ENCODE assay signal across 9 cellular contexts in genomic region chr6:33273924-33274902, GRCh38. TPM values are rescaled to one million over a fixed set of nuclear protein-coding genes. Genes with fewer than 3 reads are reported as not detected.
DNase-seq lines count a peak whose midpoint lies in the region; ATAC-seq, FAIRE-seq and TF ChIP-seq lines count a peak whose summit lies in the region.
"Had no signal": no experiment of that assay in that cellular context is flagged by ENCODE, and none has a peak within 500 bp of the region (broad histone marks: within the 10 kb centered on the region; RNA-seq: fewer than 3 reads in every experiment).

No MANE protein-coding gene starts in this region.

- no peak for DNase-seq in CD4-positive, alpha-beta T cell
- DNase-seq in IMR-90 = no peak
- peak in 1 of 4 experiments; percentile 34 for DNase-seq in K562 (ENCODE audit: extremely low read depth in 1 of 4, low spot score in 3 of 4)
- no peak for DNase-seq in SW480 (ENCODE audit: low spot score)
- DNase-seq in stimulated activated naive CD4-positive, alpha-beta T cell treated with Interleukin-2 at 50 U/mL for 16 hours (lab: John Stamatoyannopoulos, UW) = no peak
- DNase-seq in iPS-NIHi11 (ENCODE audit: low spot score) = no peak
- no peak for DNase-seq in NCI-H774 (lab: John Stamatoyannopoulos, UW)
- DNase-seq: left ventricle myocardium inferior had no signal

- H3K9me3 Mint-ChIP-seq in CD4-positive, alpha-beta T cell = no peaks in the 10 kb centered on the region

- no peak overlapping the region for H4K5ac ChIP-seq in IMR-90 (ENCODE audit: low read depth, low read length)

- H3K18ac ChIP-seq in IMR-90 (ENCODE audit: low read depth, low read length) = no peak overlapping the region

- H4K91ac ChIP-seq in IMR-90 (ENCODE audit: insufficient read depth, low read depth, low read length) = no peak overlapping the region

- TF ChIP-seq RAD21 in IMR-90 (IDR thresholded peaks at IDR 0.05; ENCODE audit: low read length) = no peak
- TF ChIP-seq RAD21 in K562 (CRISPR knock-in tag; conservative IDR thresholded peaks at IDR 0.05 in 1 of 2, IDR thresholded peaks at IDR 0.05 in 1 of 2) = no peak; a peak in 1 of 4 replicates

- dilution Hi-C loops in IMR-90 (cut with HindIII; ENCODE audit: low sequenced_read_pairs, unreplicated experiment) = no loop called here

- no peak overlapping the region for H3K4ac ChIP-seq in IMR-90 (ENCODE audit: low read depth, low read length)

- peaks cover 87% of the 10 kb centered on the region for H3K36me3 Mint-ChIP-seq in CD4-positive, alpha-beta T cell (ENCODE audit: low read depth)

- no peak overlapping the region; the same call in 1 of the 2 replicates for H3K14ac ChIP-seq in IMR-90 (replicated peaks; ENCODE audit: low read depth, low read length)

- H3K4me3 ChIP-seq in IMR-90 (ENCODE audit: insufficient read depth, low read depth, low read length) = no peak overlapping the region
- peak overlapping the region; percentile 93 for H3K4me3 ChIP-seq in K562
- H3K4me3 ChIP-seq in mesodermal cell (ENCODE audit: extremely low read depth, insufficient read depth, low read length, poor library complexity, severe bottlenecking) = peak overlapping the region; percentile 69

- peaks cover 47% of the 10 kb centered on the region for H3K36me3 ChIP-seq in IMR-90 (ENCODE audit: control insufficient read depth, insufficient read depth, low read length)
- H3K36me3 ChIP-seq in K562 (ENCODE audit: control insufficient read depth, insufficient read depth, low read length) = peaks cover 76% of the 10 kb centered on the region
- peaks cover 64% of the 10 kb centered on the region for H3K36me3 ChIP-seq in mesodermal cell (ENCODE audit: control insufficient read depth, insufficient read depth, low read length)

- H3K9me1 ChIP-seq in IMR-90 (ENCODE audit: insufficient read depth, low read length) (peaks cover 9% of the 10 kb centered on the region), K562 (ENCODE audit: control insufficient read depth, insufficient read depth, low read length) (no peaks in the 10 kb centered on the region)

- peak overlapping the region; percentile 96 for H3K4me3 Mint-ChIP-seq in CD4-positive, alpha-beta T cell

- no peak for ATAC-seq in CD4-positive, alpha-beta T cell (ENCODE audit: poor library complexity)
- no peak for ATAC-seq in IMR-90 (ENCODE audit: low read depth)
- ATAC-seq in K562 = no peak

- no peak overlapping the region for H2AK9ac ChIP-seq in IMR-90 (replicated peaks; ENCODE audit: low read depth, low read length, poor library complexity)

- H3K27me3 Mint-ChIP-seq in CD4-positive, alpha-beta T cell = no peaks in the 10 kb centered on the region

- no peaks in the 10 kb centered on the region for H3K27me3 ChIP-seq in CD4-positive, alpha-beta T cell (ENCODE audit: control insufficient read depth, insufficient read depth, low read length)
- H3K27me3 ChIP-seq in IMR-90 (ENCODE audit: control insufficient read depth, insufficient read depth, low read length) = no peaks in the 10 kb centered on the region
- no peaks in the 10 kb centered on the region; a peak in 1 of 5 replicates for H3K27me3 ChIP-seq in K562 (ENCODE audit: control insufficient read depth in 2 of 2, insufficient read depth in 2 of 2, low read length in 2 of 2)

- no peak for TF ChIP-seq EP300 in K562 (IDR thresholded peaks at IDR 0.05; ENCODE audit: low read length)

- peaks cover 68% of the 10 kb centered on the region for H3K79me2 ChIP-seq in K562 (ENCODE audit: control insufficient read depth, insufficient read depth, low read length)

- H3K4me2 ChIP-seq in IMR-90 (ENCODE audit: low read depth, low read length) = peak overlapping the region; percentile 84
- H3K4me2 ChIP-seq in K562 (ENCODE audit: insufficient read depth, low read length) = peak overlapping the region; percentile 99

- no peak overlapping the region for H2BK20ac ChIP-seq in IMR-90 (ENCODE audit: low read depth, low read length)

- no peak for FAIRE-seq in K562 (lab: Jason Lieb, UNC)

- TF ChIP-seq CTCF in CD4-positive, alpha-beta T cell (IDR thresholded peaks at IDR 0.05) = no peak
- TF ChIP-seq CTCF in IMR-90 (conservative IDR thresholded peaks at IDR 0.05; ENCODE audit: low read depth, low read length) (no peak), K562 (IDR thresholded peaks at IDR 0.05 in 2 of 3, conservative IDR thresholded peaks at IDR 0.05 in 1 of 3; ENCODE audit: insufficient read depth in 2 of 3, low read depth in 1 of 3, low read length in 3 of 3) (no peak)

- peak overlapping the region; percentile 97 for H3K27ac Mint-ChIP-seq in CD4-positive, alpha-beta T cell

- H3K9ac ChIP-seq in IMR-90 (ENCODE audit: low read depth, low read length) (peak overlapping the region; percentile 31; the same call in 1 of the 2 replicates), K562 (ENCODE audit: insufficient read depth in 1 of 2, low read depth in 2 of 2, low read length in 2 of 2) (peak overlapping the region; percentile 90 to 100)

- BruUV-seq in IMR-90 (replicated peaks; lab: Mats Ljungman, UMichigan) = no TSS peak
- BruUV-seq in K562 (replicated peaks; lab: Mats Ljungman, UMichigan) = no TSS peak

- H3K9me3 ChIP-seq in CD4-positive, alpha-beta T cell (ENCODE audit: control insufficient read depth, low read length) = no peaks in the 10 kb centered on the region
- no peaks in the 10 kb centered on the region for H3K9me3 ChIP-seq in IMR-90 (ENCODE audit: control insufficient read depth, insufficient read depth, low read length)
- no peaks in the 10 kb centered on the region for H3K9me3 ChIP-seq in K562 (replicated peaks; ENCODE audit: control insufficient read depth, insufficient read depth, low read depth, low read length)
- H3K9me3 ChIP-seq in mesodermal cell (ENCODE audit: control insufficient read depth, low read length) = no peaks in the 10 kb centered on the region
- H3K9me3 ChIP-seq: left ventricle myocardium inferior had no signal

- no peak overlapping the region for H2BK5ac ChIP-seq in IMR-90 (ENCODE audit: low read depth, low read length, poor library complexity, severe bottlenecking)

- peaks cover 28 to 65% of the 10 kb centered on the region in 2 experiments for H3K79me1 ChIP-seq in IMR-90 (ENCODE audit: low read depth in 1 of 2, low read length in 2 of 2)

- POLR2A ChIA-PET in CD4-positive, alpha-beta T cell (lab: Charles Lee) = interaction anchor here (0.6 to 1.4 kb wide), 2 partner anchors 24 to 70 kb away, joined by 3 read pairs; no protein-coding TSS in a partner anchor
- POLR2A ChIA-PET in IMR-90 (lab: Charles Lee; ENCODE audit: unreplicated experiment) = no interaction called here
- POLR2A ChIA-PET in K562 (lab: Yijun Ruan, JAX) = interaction anchor here (0.5 to 8.1 kb wide), 10 partner anchors 8 to 302 kb away, joined by 3 to 90 read pairs (median 3); partner anchors contain the start of genes PFDN6 and WDR46

- H2BK120ac ChIP-seq in IMR-90 (ENCODE audit: low read depth, low read length) = no peak overlapping the region

- no peak overlapping the region; a peak in 1 of 4 replicates for H4K8ac ChIP-seq in IMR-90 (ENCODE audit: low read depth in 2 of 2, low read length in 2 of 2)

- H3K27ac ChIP-seq in CD4-positive, alpha-beta T cell (ENCODE audit: low read depth, low read length) = peak overlapping the region; percentile 5
- H3K27ac ChIP-seq in IMR-90 (ENCODE audit: insufficient read depth, low read length) = no peak overlapping the region
- H3K27ac ChIP-seq in K562 (ENCODE audit: extremely low read depth, low read depth, low read length) = peak overlapping the region; percentile 98
- no peak overlapping the region for H3K27ac ChIP-seq in mesodermal cell (ENCODE audit: low read depth, low read length, severe bottlenecking)
- H3K27ac ChIP-seq: left ventricle myocardium inferior had no signal

- 86% methylated on average over 4 of the region's 14 CpGs; no CpG with 5 or more reads in 1 of the 2 experiments for WGBS in IMR-90 (ENCODE audit: extremely low coverage in 2 of 2, insufficient read length in 1 of 2), 2 experiments
- 6% methylated on average over 14 of the region's 14 CpGs for WGBS in K562 (ENCODE audit: insufficient coverage, low coverage, missing lambda C conversion rate)
- 71 to 84% methylated on average over 6 to 10 of the region's 14 CpGs for WGBS in mesodermal cell (ENCODE audit: insufficient coverage in 2 of 2), 2 experiments

- in situ Hi-C loops in IMR-90 (cut with MboI; ENCODE audit: low sequenced_read_pairs) = no loop called here
- in situ Hi-C loops in K562 (cut with MboI) = loop anchor here (10.0 kb wide), 1 partner anchor 131 kb away; no protein-coding TSS in a partner anchor

- no peak overlapping the region for H2BK15ac ChIP-seq in IMR-90 (ENCODE audit: low read depth, low read length)

- intact Hi-C loops in CD4-positive, alpha-beta T cell (cut with DNase I, micrococcal nuclease) = loop anchor here (2.0 to 10.0 kb wide), 6 partner anchors 38 to 1372 kb away; partner anchors contain the start of genes LEMD2 (in 1 of the 2), RXRB (in 1 of the 2), SLC39A7 (in 1 of the 2) and TAPBP (in 1 of the 2)
- intact Hi-C loops in IMR-90 (cut with micrococcal nuclease) (no loop called here), K562 (cut with micrococcal nuclease) (loop anchor here (10.0 kb wide), 1 partner anchor 301 kb away; no protein-coding TSS in a partner anchor)

- H3K23ac ChIP-seq in IMR-90 (ENCODE audit: low read depth, low read length) = peak overlapping the region; percentile 82

- H3K4me1 ChIP-seq in IMR-90 (ENCODE audit: control insufficient read depth, insufficient read depth, low read length) (peaks cover 14% of the 10 kb centered on the region), K562 (replicated peaks in 1 of 2; ENCODE audit: control insufficient read depth in 2 of 2, insufficient read depth in 2 of 2, low read length in 2 of 2) (peaks cover 34 to 38% of the 10 kb centered on the region in 2 experiments), mesodermal cell (ENCODE audit: control insufficient read depth, insufficient read depth, low read length, poor library complexity, severe bottlenecking) (peaks cover 25% of the 10 kb centered on the region)

- no peak overlapping the region for H2AK5ac ChIP-seq in IMR-90 (ENCODE audit: low read depth, low read length)

- H4K20me1 ChIP-seq in IMR-90 (ENCODE audit: insufficient read depth, low read length) (peaks cover 71% of the 10 kb centered on the region), K562 (replicated peaks; ENCODE audit: control insufficient read depth, insufficient read depth, low read length) (peaks cover 42% of the 10 kb centered on the region)

- CTCF ChIA-PET in CD4-positive, alpha-beta T cell (lab: Charles Lee) = interaction anchor here (0.9 kb wide), 1 partner anchor 25 kb away, joined by 3 read pairs; no protein-coding TSS in a partner anchor
- CTCF ChIA-PET in IMR-90 (lab: Yijun Ruan, JAX) (no interaction called here), K562 (lab: Yijun Ruan, JAX; ENCODE audit: low intra/inter-chr PET ratio) (no interaction called here)

- TF ChIP-seq POLR2A in IMR-90 (IDR thresholded peaks at IDR 0.05; ENCODE audit: low read depth, low read length) = no peak; the same call in 1 of the 2 replicates
- TF ChIP-seq POLR2A in K562 (conservative IDR thresholded peaks at IDR 0.05) = peak; percentile 74

- H3K4me1 Mint-ChIP-seq in CD4-positive, alpha-beta T cell (ENCODE audit: low read depth) = peaks cover 87% of the 10 kb centered on the region

- no peak overlapping the region for H3K56ac ChIP-seq in IMR-90 (ENCODE audit: extremely low read depth, insufficient read depth, low read length)

- H2AFZ ChIP-seq in IMR-90 (replicated peaks; ENCODE audit: low read length, poor library complexity) (no peak overlapping the region), K562 (ENCODE audit: low read depth, low read length) (no peak overlapping the region)

RNA-seq across cellular contexts. Expression of gene RPS18, which starts 2.3 kb away (rescaled TPM):
- total RNA-seq in CD4-positive, alpha-beta T cell = 1,000 to 10,000 TPM; 5,159 to 5,309 TPM
- total RNA-seq in IMR-90 (2012; rRNA removed) = 6,097 and 6,577 TPM in 2 replicates
- polyA plus RNA-seq in IMR-90 (2012; rRNA removed) = 8,417 and 8,876 TPM in 2 replicates
- polyA plus RNA-seq in IMR-90 (2012; cell fraction: cytosol; rRNA removed) = 5,094 and 5,254 TPM in 2 replicates
- polyA plus RNA-seq in IMR-90 (2012; cell fraction: nucleus; rRNA removed; ENCODE audit: low replicate concordance) = 1,045 and 3,302 TPM in 2 replicates
- total RNA-seq in K562 (2011; cell fraction: chromatin; rRNA removed; ENCODE audit: low replicate concordance) = 573 and 845 TPM in 2 replicates
- total RNA-seq in K562 (2011; cell fraction: nucleolus; rRNA removed) = 1,781 and 2,022 TPM in 2 replicates
- total RNA-seq in K562 (2011; cell fraction: nucleoplasm; rRNA removed) = 2,244 and 4,596 TPM in 2 replicates
- total RNA-seq in K562 (2014; rRNA removed) = 7,421 and 7,756 TPM in 2 replicates
- 8,131 and 8,358 TPM in 2 replicates for total RNA-seq in K562 (2014; rRNA removed; fragmentation: Illumina TruSeq; extraction: Trizol)
- total RNA-seq in K562 (2015; rRNA removed; fragmentation: Illumina TruSeq; extraction: Trizol) = 6,830 and 6,840 TPM in 2 replicates
- total RNA-seq in K562 (2021) = 5,023 and 5,547 TPM in 2 replicates
- polyA plus RNA-seq in K562 (2011; rRNA removed) = 10,924 and 13,776 TPM in 2 replicates
- 9,974 and 14,279 TPM in 2 replicates for polyA plus RNA-seq in K562 (2011; cell fraction: cytosol; rRNA removed)
- 3,080 and 5,551 TPM in 2 replicates for polyA plus RNA-seq in K562 (2011; cell fraction: nucleus; rRNA removed)
- polyA plus RNA-seq in K562 (2012) = 10,450 and 11,249 TPM in 2 replicates
- polyA plus RNA-seq in K562 (2014; fragmentation: Illumina TruSeq; extraction: Trizol) = 6,410 and 6,519 TPM in 2 replicates
- polyA plus RNA-seq in K562 (2014; fragmentation: Nextera tagmentation; extraction: Ambion mirVana) = over 10,000 TPM; 14,899 to 17,516 TPM
- polyA plus RNA-seq in K562 (2014; rRNA removed) = 10,223 and 10,563 TPM in 2 replicates
- polyA minus RNA-seq in K562 (2011; rRNA and poly(A)+ RNA removed) = 5,821 and 6,481 TPM in 2 replicates
- 1,459 and 1,756 TPM in 2 replicates for polyA minus RNA-seq in K562 (2011; cell fraction: cytosol; rRNA and poly(A)+ RNA removed)
- polyA minus RNA-seq in K562 (2011; cell fraction: nucleus; rRNA and poly(A)+ RNA removed) = 337 and 777 TPM in 2 replicates
- polyA plus RNA-seq in mesodermal cell (2013, experiment 1 of 2) = 3,649 TPM
- polyA plus RNA-seq in mesodermal cell (2013, experiment 2 of 2) = 3,497 TPM

RNA-seq across cellular contexts. Expression of gene VPS52, which starts 2.5 kb away (rescaled TPM):
- 10 to 100 TPM; 67.9 TPM for total RNA-seq in CD4-positive, alpha-beta T cell
- total RNA-seq in IMR-90 (2012; rRNA removed) = 26.4 and 29.8 TPM in 2 replicates
- polyA plus RNA-seq in IMR-90 (2012; rRNA removed) = 54.6 and 57.8 TPM in 2 replicates
- 20.9 and 36.7 TPM in 2 replicates for polyA plus RNA-seq in IMR-90 (2012; cell fraction: cytosol; rRNA removed)
- polyA plus RNA-seq in IMR-90 (2012; cell fraction: nucleus; rRNA removed; ENCODE audit: low replicate concordance) = 189 and 280 TPM in 2 replicates
- 400 and 717 TPM in 2 replicates for total RNA-seq in K562 (2011; cell fraction: chromatin; rRNA removed; ENCODE audit: low replicate concordance)
- 323 and 336 TPM in 2 replicates for total RNA-seq in K562 (2011; cell fraction: nucleolus; rRNA removed)
- total RNA-seq in K562 (2011; cell fraction: nucleoplasm; rRNA removed) = 335 and 348 TPM in 2 replicates
- 40.2 and 41.7 TPM in 2 replicates for total RNA-seq in K562 (2014; rRNA removed)
- total RNA-seq in K562 (2014; rRNA removed; fragmentation: Illumina TruSeq; extraction: Trizol) = 37.6 and 38.0 TPM in 2 replicates
- total RNA-seq in K562 (2015; rRNA removed; fragmentation: Illumina TruSeq; extraction: Trizol) = 37.0 and 40.9 TPM in 2 replicates
- total RNA-seq in K562 (2021) = 60.2 and 67.1 TPM in 2 replicates
- 103 and 149 TPM in 2 replicates for polyA plus RNA-seq in K562 (2011; rRNA removed)
- 129 and 132 TPM in 2 replicates for polyA plus RNA-seq in K562 (2011; cell fraction: cytosol; rRNA removed)
- 844 and 952 TPM in 2 replicates for polyA plus RNA-seq in K562 (2011; cell fraction: nucleus; rRNA removed)
- polyA plus RNA-seq in K562 (2012) = 56.6 and 77.5 TPM in 2 replicates
- polyA plus RNA-seq in K562 (2014; fragmentation: Illumina TruSeq; extraction: Trizol) = 71.9 and 84.9 TPM in 2 replicates
- 10 to 100 TPM; 24.4 to 37.6 TPM for polyA plus RNA-seq in K562 (2014; fragmentation: Nextera tagmentation; extraction: Ambion mirVana)
- polyA plus RNA-seq in K562 (2014; rRNA removed) = 68.2 and 69.7 TPM in 2 replicates
- polyA minus RNA-seq in K562 (2011; rRNA and poly(A)+ RNA removed) = 149 and 152 TPM in 2 replicates
- polyA minus RNA-seq in K562 (2011; cell fraction: cytosol; rRNA and poly(A)+ RNA removed) = 43.4 and 43.6 TPM in 2 replicates
- 174 and 254 TPM in 2 replicates for polyA minus RNA-seq in K562 (2011; cell fraction: nucleus; rRNA and poly(A)+ RNA removed)
- polyA plus RNA-seq in mesodermal cell (2013, experiment 1 of 2) = 52.6 TPM
- 44.6 TPM for polyA plus RNA-seq in mesodermal cell (2013, experiment 2 of 2)

RNA-seq across cellular contexts. Expression of gene B3GALT4, which starts 2.7 kb away (rescaled TPM):
- total RNA-seq in CD4-positive, alpha-beta T cell = 10 to 100 TPM; 11.1 to 12.7 TPM
- 0.72 and 0.83 TPM in 2 replicates for total RNA-seq in IMR-90 (2012; rRNA removed)
- 0.49 and 0.70 TPM in 2 replicates for polyA plus RNA-seq in IMR-90 (2012; rRNA removed)
- polyA plus RNA-seq in IMR-90 (2012; cell fraction: cytosol; rRNA removed) = 0.90 and 1.5 TPM in 2 replicates
- polyA plus RNA-seq in IMR-90 (2012; cell fraction: nucleus; rRNA removed; ENCODE audit: low replicate concordance) = 0.18 and 0.47 TPM in 2 replicates
- total RNA-seq in K562 (2011; cell fraction: chromatin; rRNA removed; ENCODE audit: low replicate concordance) = 1.4 and 7.8 TPM in 2 replicates
- 9.2 and 10.9 TPM in 2 replicates for total RNA-seq in K562 (2011; cell fraction: nucleolus; rRNA removed)
- total RNA-seq in K562 (2011; cell fraction: nucleoplasm; rRNA removed) = 3.7 and 4.7 TPM in 2 replicates
- 1.3 and 2.6 TPM in 2 replicates for total RNA-seq in K562 (2014; rRNA removed)
- total RNA-seq in K562 (2014; rRNA removed; fragmentation: Illumina TruSeq; extraction: Trizol) = 0.35 and 0.36 TPM in 2 replicates
- total RNA-seq in K562 (2015; rRNA removed; fragmentation: Illumina TruSeq; extraction: Trizol) = 0.94 and 1.2 TPM in 2 replicates
- 1.2 and 1.8 TPM in 2 replicates for total RNA-seq in K562 (2021)
- polyA plus RNA-seq in K562 (2011; rRNA removed) = 0.42 and 0.61 TPM in 2 replicates
- 0.34 and 1.3 TPM in 2 replicates for polyA plus RNA-seq in K562 (2011; cell fraction: cytosol; rRNA removed)
- polyA plus RNA-seq in K562 (2011; cell fraction: nucleus; rRNA removed) = 0.83 and 1.4 TPM in 2 replicates
- polyA plus RNA-seq in K562 (2012) = 1.2 and 2.5 TPM in 2 replicates
- 0.33 and 0.60 TPM in 2 replicates for polyA plus RNA-seq in K562 (2014; fragmentation: Illumina TruSeq; extraction: Trizol)
- polyA plus RNA-seq in K562 (2014; fragmentation: Nextera tagmentation; extraction: Ambion mirVana) = under 1 TPM in 1 of 2 experiments, not detected in 1; 0.11 TPM
- 0.65 and 0.98 TPM in 2 replicates for polyA plus RNA-seq in K562 (2014; rRNA removed)
- polyA minus RNA-seq in K562 (2011; rRNA and poly(A)+ RNA removed) = 0.60 and 0.74 TPM in 2 replicates
- polyA minus RNA-seq in K562 (2011; cell fraction: cytosol; rRNA and poly(A)+ RNA removed) = 0.67 and 1.6 TPM in 2 replicates
- 8.3 and 8.6 TPM in 2 replicates for polyA minus RNA-seq in K562 (2011; cell fraction: nucleus; rRNA and poly(A)+ RNA removed)
- polyA plus RNA-seq in mesodermal cell (2013, experiment 1 of 2) = 3.1 TPM
- 2.9 TPM for polyA plus RNA-seq in mesodermal cell (2013, experiment 2 of 2)

RNA-seq across cellular contexts. Expression of gene WDR46, which starts 14.8 kb away (rescaled TPM):
- 10 to 100 TPM; 13.6 to 15.8 TPM for total RNA-seq in CD4-positive, alpha-beta T cell
- 68.9 and 73.8 TPM in 2 replicates for total RNA-seq in IMR-90 (2012; rRNA removed)
- polyA plus RNA-seq in IMR-90 (2012; rRNA removed) = 81.6 and 88.0 TPM in 2 replicates
- polyA plus RNA-seq in IMR-90 (2012; cell fraction: cytosol; rRNA removed) = 44.6 and 48.8 TPM in 2 replicates
- 196 and 239 TPM in 2 replicates for polyA plus RNA-seq in IMR-90 (2012; cell fraction: nucleus; rRNA removed; ENCODE audit: low replicate concordance)
- total RNA-seq in K562 (2011; cell fraction: chromatin; rRNA removed; ENCODE audit: low replicate concordance) = 140 and 282 TPM in 2 replicates
- total RNA-seq in K562 (2011; cell fraction: nucleolus; rRNA removed) = 158 and 186 TPM in 2 replicates
- total RNA-seq in K562 (2011; cell fraction: nucleoplasm; rRNA removed) = 84.4 and 113 TPM in 2 replicates
- 139 and 160 TPM in 2 replicates for total RNA-seq in K562 (2014; rRNA removed)
- 69.9 and 87.1 TPM in 2 replicates for total RNA-seq in K562 (2014; rRNA removed; fragmentation: Illumina TruSeq; extraction: Trizol)
- 146 TPM in 2 replicates for total RNA-seq in K562 (2015; rRNA removed; fragmentation: Illumina TruSeq; extraction: Trizol)
- 108 and 117 TPM in 2 replicates for total RNA-seq in K562 (2021)
- 51.8 and 80.5 TPM in 2 replicates for polyA plus RNA-seq in K562 (2011; rRNA removed)
- polyA plus RNA-seq in K562 (2011; cell fraction: cytosol; rRNA removed) = 64.4 and 91.4 TPM in 2 replicates
- polyA plus RNA-seq in K562 (2011; cell fraction: nucleus; rRNA removed) = 147 and 197 TPM in 2 replicates
- 79.7 and 86.5 TPM in 2 replicates for polyA plus RNA-seq in K562 (2012)
- polyA plus RNA-seq in K562 (2014; fragmentation: Illumina TruSeq; extraction: Trizol) = 83.4 and 93.1 TPM in 2 replicates
- polyA plus RNA-seq in K562 (2014; fragmentation: Nextera tagmentation; extraction: Ambion mirVana) = 10 to 100 TPM in 1 of 2 experiments, 1 to 10 TPM in 1; 8.9 to 27.6 TPM
- 89.3 and 113 TPM in 2 replicates for polyA plus RNA-seq in K562 (2014; rRNA removed)
- 75.9 and 79.2 TPM in 2 replicates for polyA minus RNA-seq in K562 (2011; rRNA and poly(A)+ RNA removed)
- 80.6 and 85.6 TPM in 2 replicates for polyA minus RNA-seq in K562 (2011; cell fraction: cytosol; rRNA and poly(A)+ RNA removed)
- 74.7 and 86.1 TPM in 2 replicates for polyA minus RNA-seq in K562 (2011; cell fraction: nucleus; rRNA and poly(A)+ RNA removed)
- 57.1 TPM for polyA plus RNA-seq in mesodermal cell (2013, experiment 1 of 2)
- polyA plus RNA-seq in mesodermal cell (2013, experiment 2 of 2) = 48.4 TPM

RNA-seq across cellular contexts. Expression of gene PFDN6, which starts 15.2 kb away (rescaled TPM):
- 10 to 100 TPM in 1 of 2 experiments, 1 to 10 TPM in 1; 9.7 to 11.7 TPM for total RNA-seq in CD4-positive, alpha-beta T cell
- 24.4 and 41.7 TPM in 2 replicates for total RNA-seq in IMR-90 (2012; rRNA removed)
- 76.5 and 92.1 TPM in 2 replicates for polyA plus RNA-seq in IMR-90 (2012; rRNA removed)
- 14.6 and 24.2 TPM in 2 replicates for polyA plus RNA-seq in IMR-90 (2012; cell fraction: cytosol; rRNA removed)
- 12.9 and 43.5 TPM in 2 replicates for polyA plus RNA-seq in IMR-90 (2012; cell fraction: nucleus; rRNA removed; ENCODE audit: low replicate concordance)
- total RNA-seq in K562 (2011; cell fraction: chromatin; rRNA removed; ENCODE audit: low replicate concordance) = 67.5 and 110 TPM in 2 replicates
- total RNA-seq in K562 (2011; cell fraction: nucleolus; rRNA removed) = 84.5 and 92.7 TPM in 2 replicates
- total RNA-seq in K562 (2011; cell fraction: nucleoplasm; rRNA removed) = 89.2 and 96.6 TPM in 2 replicates
- 292 and 358 TPM in 2 replicates for total RNA-seq in K562 (2014; rRNA removed)
- total RNA-seq in K562 (2014; rRNA removed; fragmentation: Illumina TruSeq; extraction: Trizol) = 216 and 230 TPM in 2 replicates
- 236 and 241 TPM in 2 replicates for total RNA-seq in K562 (2015; rRNA removed; fragmentation: Illumina TruSeq; extraction: Trizol)
- 150 and 172 TPM in 2 replicates for total RNA-seq in K562 (2021)
- polyA plus RNA-seq in K562 (2011; rRNA removed) = 125 and 200 TPM in 2 replicates
- polyA plus RNA-seq in K562 (2011; cell fraction: cytosol; rRNA removed) = 76.6 and 97.7 TPM in 2 replicates
- 182 and 189 TPM in 2 replicates for polyA plus RNA-seq in K562 (2011; cell fraction: nucleus; rRNA removed)
- polyA plus RNA-seq in K562 (2012) = 199 and 305 TPM in 2 replicates
- polyA plus RNA-seq in K562 (2014; fragmentation: Illumina TruSeq; extraction: Trizol) = 301 and 322 TPM in 2 replicates
- 1 to 10 TPM; 6.8 to 8.7 TPM for polyA plus RNA-seq in K562 (2014; fragmentation: Nextera tagmentation; extraction: Ambion mirVana)
- polyA plus RNA-seq in K562 (2014; rRNA removed) = 472 and 475 TPM in 2 replicates
- 62.1 and 76.4 TPM in 2 replicates for polyA minus RNA-seq in K562 (2011; rRNA and poly(A)+ RNA removed)
- 33.4 and 35.0 TPM in 2 replicates for polyA minus RNA-seq in K562 (2011; cell fraction: cytosol; rRNA and poly(A)+ RNA removed)
- polyA minus RNA-seq in K562 (2011; cell fraction: nucleus; rRNA and poly(A)+ RNA removed) = 42.8 and 58.6 TPM in 2 replicates
- 92.7 TPM for polyA plus RNA-seq in mesodermal cell (2013, experiment 1 of 2)
- 81.2 TPM for polyA plus RNA-seq in mesodermal cell (2013, experiment 2 of 2)

Comparison
In these comparisons a context has a peak if more than half of its experiments do, and no peak if none do; other contexts are left out.
1. H3K27ac ChIP-seq: peak in CD4-positive, alpha-beta T cell (single experiment) and K562 (single experiment); none in IMR-90 (single experiment) and mesodermal cell (single experiment).